38 cellular contexts compared by ENCODE assay signal in the genomic region with DNA sequence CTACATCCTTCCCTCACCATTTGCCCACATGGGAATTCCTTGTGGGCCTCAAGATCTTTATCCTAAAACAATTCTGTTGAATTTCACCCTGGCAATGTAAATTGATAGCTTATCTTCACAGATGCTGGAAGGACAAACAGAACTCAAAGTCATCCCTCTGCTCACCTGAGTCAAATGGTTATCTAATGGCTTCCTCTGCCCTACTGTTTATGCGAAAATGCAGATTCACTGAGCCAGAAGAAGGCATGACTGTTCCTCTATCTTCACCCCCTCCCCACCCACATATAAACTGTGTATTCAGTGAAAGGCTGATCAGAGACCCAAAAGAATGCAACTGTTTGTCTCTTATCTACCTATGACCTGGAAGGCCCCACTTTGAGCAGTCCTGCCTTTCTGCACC. TPM values are rescaled to one million over a fixed set of nuclear protein-coding genes. Genes with fewer than 3 reads are reported as not detected.
"Had no signal": no experiment of that assay in that cellular context is flagged by ENCODE, and none has a peak within 500 bp of the region (broad histone marks: within the 10 kb centered on the region; RNA-seq: fewer than 3 reads in every experiment).

No MANE protein-coding gene starts in this region.

- H3K4me1 ChIP-seq: ascending aorta had no signal

- H3K9me3 ChIP-seq: ascending aorta had no signal

- H3K36me3 ChIP-seq: ascending aorta, cardiac muscle cell had no signal

- H3K27me3 Mint-ChIP-seq: activated B cell treated with CpG ODN at 0.5 μM for 24 hours; activated naive CD4-positive, alpha-beta T cell treated with anti-CD3 and anti-CD28 coated beads, Interleukin-2, amount 10 ng/mL, durations not matched to agents 7 days and 5 days had no signal

- DNase-seq: activated B cell treated with CpG ODN at 0.5 μM for 24 hours; activated CD4-positive, alpha-beta memory T cell treated with anti-CD3 and anti-CD28 coated beads for 36 hours; activated CD4-positive, alpha-beta T cell treated with anti-CD3 and anti-CD28 coated beads for 4 hours; activated CD4-positive, alpha-beta T cell treated with anti-CD3 and anti-CD28 coated beads, Interleukin-2, amount 10 ng/mL, durations not matched to agents 24 days and 14 days; activated CD4-positive, alpha-beta T cell treated with anti-CD3 and anti-CD28 coated beads, Interleukin-2, amount 50 U/mL, for 1 hour; activated CD4-positive, alpha-beta T cell treated with anti-CD3 and anti-CD28 coated beads, Interleukin-2, amount 50 U/mL, for 4 hours; activated CD4-positive, CD25-positive, alpha-beta regulatory T cell treated with anti-CD3 and anti-CD28 coated beads, Interleukin-2, amount 50 U/mL, for 72 hours; activated CD8-positive, alpha-beta memory T cell treated with anti-CD3 and anti-CD28 coated beads, Interleukin-2, amount 50 U/mL, for 4 hours; activated CD8-positive, alpha-beta T cell treated with anti-CD3 and anti-CD28 coated beads for 36 hours; activated effector memory CD4-positive, alpha-beta T cell treated with Interleukin-2 at 50 U/mL for 16 hours; activated gamma-delta T cell; activated naive CD4-positive, alpha-beta T cell treated with anti-CD3 and anti-CD28 coated beads, Interleukin-2, amount 10 ng/mL, durations not matched to agents 7 days and 5 days; activated naive CD4-positive, alpha-beta T cell treated with Interleukin-2 at 50 U/mL for 16 hours; activated naive CD8-positive, alpha-beta T cell treated with anti-CD3 and anti-CD28 coated beads, Interleukin-2, amount 10 ng/mL, durations not matched to agents 7 days and 5 days; activated naive CD8-positive, alpha-beta T cell treated with anti-CD3 and anti-CD28 coated beads, Interleukin-2, amount 50 U/mL, for 24 hours; activated T-cell treated with anti-CD3 and anti-CD28 coated beads for 4 hours; activated T-cell treated with anti-CD3 and anti-CD28 coated beads, Interleukin-2, amount 50 U/mL, for 1 hour; activated T-cell treated with anti-CD3 and anti-CD28 coated beads, Interleukin-2, amount 50 U/mL, for 4 hours; amygdala; anterior cingulate cortex; caudate nucleus; cerebellar nuclear complex; T-helper 1 cell; T-helper 2 cell; T-helper 9 cell had no signal

- H3K4me1 Mint-ChIP-seq: activated CD4-positive, alpha-beta T cell treated with anti-CD3 and anti-CD28 coated beads, Interleukin-2, amount 10 ng/mL, durations not matched to agents 24 days and 14 days; activated naive CD4-positive, alpha-beta T cell treated with anti-CD3 and anti-CD28 coated beads, Interleukin-2, amount 10 ng/mL, durations not matched to agents 7 days and 5 days; activated naive CD4-positive, alpha-beta T cell treated with anti-CD3 and anti-CD28 coated beads, Interleukin-2, amount 50 U/mL, for 24 hours; activated naive CD8-positive, alpha-beta T cell treated with anti-CD3 and anti-CD28 coated beads, Interleukin-2, amount 10 ng/mL, durations not matched to agents 7 days and 5 days; activated naive CD8-positive, alpha-beta T cell treated with anti-CD3 and anti-CD28 coated beads, Interleukin-2, amount 50 U/mL, for 24 hours; central memory CD8-positive, alpha-beta T cell had no signal

- H3K27ac Mint-ChIP-seq: activated B cell treated with CpG ODN at 0.5 μM for 24 hours; activated CD4-positive, alpha-beta memory T cell treated with anti-CD3 and anti-CD28 coated beads for 36 hours; activated CD4-positive, alpha-beta T cell treated with anti-CD3 and anti-CD28 coated beads, Interleukin-2, amount 10 ng/mL, durations not matched to agents 24 days and 14 days; activated naive CD4-positive, alpha-beta T cell treated with anti-CD3 and anti-CD28 coated beads, Interleukin-2, amount 10 ng/mL, durations not matched to agents 7 days and 5 days; activated naive CD4-positive, alpha-beta T cell treated with anti-CD3 and anti-CD28 coated beads, Interleukin-2, amount 50 U/mL, for 24 hours; activated naive CD8-positive, alpha-beta T cell; activated naive CD8-positive, alpha-beta T cell treated with anti-CD3 and anti-CD28 coated beads, Interleukin-2, amount 10 ng/mL, durations not matched to agents 7 days and 5 days; activated naive CD8-positive, alpha-beta T cell treated with anti-CD3 and anti-CD28 coated beads, Interleukin-2, amount 50 U/mL, for 24 hours; activated T-helper 2 cell treated with anti-CD3 and anti-CD28 coated beads, Interferon-gamma antibody, Interleukin-2, Interleukin-4, amounts not matched to agents 10 μg/mL and 5 μg/mL and 100 μg/mL, durations not matched to agents 14 hours and 24 hours and 36 hours; brain; T-helper 1 cell treated with Interleukin-12 subunit alpha and Interleukin-12 subunit beta and Interleukin-4 antibody, amounts not matched to agents 30 μg/mL and 1 μg/mL, for 36 hours; T-helper 2 cell treated with Interferon-gamma antibody and Interleukin-4, amounts not matched to agents 5 μg/mL and 100 μg/mL, for 36 hours had no signal

- H3K36me3 Mint-ChIP-seq: activated naive CD4-positive, alpha-beta T cell treated with anti-CD3 and anti-CD28 coated beads, Interleukin-2, amount 10 ng/mL, durations not matched to agents 7 days and 5 days; brain had no signal

- H3K4me3 Mint-ChIP-seq: activated B cell treated with CpG ODN at 0.5 μM for 24 hours; activated CD4-positive, alpha-beta memory T cell treated with anti-CD3 and anti-CD28 coated beads for 36 hours; activated CD4-positive, alpha-beta T cell treated with anti-CD3 and anti-CD28 coated beads, Interleukin-2, amount 10 ng/mL, durations not matched to agents 24 days and 14 days; activated CD8-positive, alpha-beta T cell treated with anti-CD3 and anti-CD28 coated beads for 36 hours; activated naive CD4-positive, alpha-beta T cell treated with anti-CD3 and anti-CD28 coated beads, Interleukin-2, amount 10 ng/mL, durations not matched to agents 7 days and 5 days; activated naive CD4-positive, alpha-beta T cell treated with anti-CD3 and anti-CD28 coated beads, Interleukin-2, amount 50 U/mL, for 24 hours; activated naive CD8-positive, alpha-beta T cell; activated naive CD8-positive, alpha-beta T cell treated with anti-CD3 and anti-CD28 coated beads, Interleukin-2, amount 10 ng/mL, durations not matched to agents 7 days and 5 days; activated naive CD8-positive, alpha-beta T cell treated with anti-CD3 and anti-CD28 coated beads, Interleukin-2, amount 50 U/mL, for 24 hours; activated T-cell treated with anti-CD3 and anti-CD28 coated beads, Interleukin-2, amount 50 U/mL, for 4 hours; brain; central memory CD8-positive, alpha-beta T cell; T-helper 1 cell treated with Interleukin-12 subunit alpha and Interleukin-12 subunit beta and Interleukin-4 antibody, amounts not matched to agents 30 μg/mL and 1 μg/mL, for 36 hours; T-helper 2 cell treated with Interferon-gamma antibody and Interleukin-4, amounts not matched to agents 5 μg/mL and 100 μg/mL, for 36 hours had no signal

- H3K4me3 ChIP-seq: ascending aorta, cardiac muscle cell had no signal

- H3K27ac ChIP-seq: ascending aorta, cardiac muscle cell, VCaP had no signal

- H3K27me3 ChIP-seq: ascending aorta, cardiac muscle cell had no signal

RNA-seq across cellular contexts. Expression of a gene that starts 43.9 kb away (rescaled TPM):
- total RNA-seq: activated B cell treated with CpG ODN at 0.5 μM for 24 hours; activated CD4-positive, alpha-beta memory T cell treated with anti-CD3 and anti-CD28 coated beads for 36 hours; activated CD4-positive, alpha-beta T cell treated with anti-CD3 and anti-CD28 coated beads, Interleukin-2, amount 10 ng/mL, durations not matched to agents 24 days and 14 days; activated CD8-positive, alpha-beta memory T cell treated with anti-CD3 and anti-CD28 coated beads for 36 hours; activated CD8-positive, alpha-beta T cell treated with anti-CD3 and anti-CD28 coated beads for 36 hours; activated naive CD8-positive, alpha-beta T cell treated with anti-CD3 and anti-CD28 coated beads, Interleukin-2, amount 10 ng/mL, durations not matched to agents 7 days and 5 days; activated T-cell treated with anti-CD3 and anti-CD28 coated beads, Interleukin-2, amount 50 U/mL, for 4 hours; activated T-helper 2 cell treated with anti-CD3 and anti-CD28 coated beads, Interferon-gamma antibody, Interleukin-2, Interleukin-4, amounts not matched to agents 10 μg/mL and 5 μg/mL and 100 μg/mL, durations not matched to agents 14 hours and 24 hours and 36 hours; ascending aorta; bronchial epithelial cell; chondrocyte had no signal
- polyA plus RNA-seq: cardiac muscle cell had no signal
